ENCODE assay signal across 10 cellular contexts in genomic region chr2:154455871-154456270, GRCh38.
A peak's percentile ranks its signal among the peaks of the same experiment; 100 is the strongest.
DNase-seq lines count a peak whose midpoint lies in the region; ATAC-seq, FAIRE-seq and TF ChIP-seq lines count a peak whose summit lies in the region.
"Had no signal": no experiment of that assay in that cellular context is flagged by ENCODE, and none has a peak within 500 bp of the region (broad histone marks: within the 10 kb centered on the region; RNA-seq: fewer than 3 reads in every experiment).

No MANE protein-coding gene starts in this region.

- no peak overlapping the region for H3K18ac ChIP-seq in mesenchymal stem cell (ENCODE audit: low read depth in 1 of 2, low read length in 2 of 2)

- H3K27ac Mint-ChIP-seq in brain = peak overlapping the region in 2 of 5 experiments; percentile 2 to 11
- H3K27ac Mint-ChIP-seq in T-helper 17 cell = no peak overlapping the region

- H2AFZ ChIP-seq in mesenchymal stem cell (ENCODE audit: low read depth, low read length) = no peak overlapping the region

- H2BK12ac ChIP-seq in mesenchymal stem cell (ENCODE audit: low read length in 2 of 2) = no peak overlapping the region

- no peaks in the 10 kb centered on the region for H3K36me3 ChIP-seq in mesenchymal stem cell (ENCODE audit: control insufficient read depth in 1 of 2, insufficient read depth in 2 of 2, low read depth in 1 of 2, low read length in 2 of 2)
- H3K36me3 ChIP-seq: stomach had no signal

- peaks cover 7% of the 10 kb centered on the region for H3K4me1 Mint-ChIP-seq in brain
- H3K4me1 Mint-ChIP-seq in T-helper 17 cell = no peaks in the 10 kb centered on the region

- H3K9me3 ChIP-seq in mesenchymal stem cell (ENCODE audit: control insufficient read depth, low read length) (no peaks in the 10 kb centered on the region), T-helper 17 cell (ENCODE audit: control insufficient read depth, low read length, poor library complexity, severe bottlenecking) (no peaks in the 10 kb centered on the region)
- H3K9me3 ChIP-seq: stomach had no signal

- WGBS in mesenchymal stem cell = 76% methylated on average over 2 of the region's 2 CpGs

- no peak overlapping the region for H2AK5ac ChIP-seq in mesenchymal stem cell (ENCODE audit: low read length, severe bottlenecking)

- no peak overlapping the region for H3K27ac ChIP-seq in mesenchymal stem cell (ENCODE audit: low read length, poor library complexity, severe bottlenecking)
- H3K27ac ChIP-seq: stomach had no signal

- no peak overlapping the region for H2BK5ac ChIP-seq in mesenchymal stem cell (ENCODE audit: low read depth, low read length, poor library complexity, severe bottlenecking)

- no peak for TF ChIP-seq CTCF in brain (conservative IDR thresholded peaks at IDR 0.05)
- no peak for TF ChIP-seq CTCF in GM10266 (IDR thresholded peaks at IDR 0.05; ENCODE audit: control insufficient read depth, insufficient read depth, low read depth, missing control alignments)

- no peaks in the 10 kb centered on the region for H3K27me3 ChIP-seq in mesenchymal stem cell (ENCODE audit: control insufficient read depth in 1 of 2, insufficient read depth in 1 of 2, low read length in 2 of 2)
- H3K27me3 ChIP-seq: stomach had no signal

- peak; percentile 2 for DNase-seq in HTR-8/SVneo (ENCODE audit: insufficient read length, low spot score)
- peak; percentile 1 for DNase-seq in mesenchymal stem cell
- no peak for DNase-seq in GM10266 (ENCODE audit: extremely low spot score)
- no peak for DNase-seq in NK-92 treated with Interleukin-12 subunit alpha and Interleukin-12 subunit beta, amount 100 ng/mL, for 24 hours (lab: John Stamatoyannopoulos, UW)
- no peak for DNase-seq in T-helper 17 cell
- DNase-seq: stomach had no signal

- H3K9ac ChIP-seq in mesenchymal stem cell (ENCODE audit: low read length) = peak overlapping the region; percentile 82

- no peak overlapping the region for H3K14ac ChIP-seq in mesenchymal stem cell (ENCODE audit: low read length in 2 of 2)

- no peaks in the 10 kb centered on the region for H3K4me1 ChIP-seq in mesenchymal stem cell (ENCODE audit: control insufficient read depth, insufficient read depth, low read depth, low read length)
- H3K4me1 ChIP-seq: stomach had no signal

- H3K27me3 Mint-ChIP-seq in brain (no peaks in the 10 kb centered on the region), T-helper 17 cell (no peaks in the 10 kb centered on the region)

- no peaks in the 10 kb centered on the region for H3K79me1 ChIP-seq in mesenchymal stem cell (replicated peaks; ENCODE audit: low read length, poor library complexity, severe bottlenecking)

- H3K9me3 Mint-ChIP-seq in brain = no peaks in the 10 kb centered on the region

- FAIRE-seq in A204.1 (lab: Jason Lieb, UNC) (peak; percentile 23), HTR-8/SVneo (lab: Jason Lieb, UNC) (no peak)
- FAIRE-seq: GM12878 had no signal

- no peak overlapping the region for H2BK15ac ChIP-seq in mesenchymal stem cell (ENCODE audit: low read depth, poor library complexity, severe bottlenecking)

- H3K23ac ChIP-seq in mesenchymal stem cell (ENCODE audit: low read length in 2 of 2) = no peak overlapping the region

- H3K4ac ChIP-seq in mesenchymal stem cell (ENCODE audit: low read depth in 1 of 2, low read length in 2 of 2) = no peak overlapping the region

- ATAC-seq in T-helper 17 cell = no peak
- ATAC-seq in GM18505 (IDR thresholded peaks at IDR 0.05; ENCODE audit: unreplicated experiment) = no peak
- ATAC-seq: GM12878 had no signal

- H2BK120ac ChIP-seq in mesenchymal stem cell (ENCODE audit: low read depth, low read length) = no peak overlapping the region

- H3K4me2 ChIP-seq in mesenchymal stem cell (ENCODE audit: low read length, poor library complexity, severe bottlenecking) = no peak overlapping the region

- TF ChIP-seq POLR2A in GM18505 (IDR thresholded peaks at IDR 0.05; ENCODE audit: borderline replicate concordance, extremely low read depth, insufficient read depth, insufficient read length) = no peak

- H4K91ac ChIP-seq in mesenchymal stem cell (ENCODE audit: low read length) = no peak overlapping the region

- H3K36me3 Mint-ChIP-seq in brain (no peaks in the 10 kb centered on the region), T-helper 17 cell (ENCODE audit: low read depth) (no peaks in the 10 kb centered on the region)

- peak overlapping the region in 3 of 5 experiments; percentile 24 to 57 (median 48) for H3K4me3 Mint-ChIP-seq in brain
- no peak overlapping the region for H3K4me3 Mint-ChIP-seq in T-helper 17 cell

- peak overlapping the region in 1 of 2 experiments; percentile 73 for H3K4me3 ChIP-seq in mesenchymal stem cell (ENCODE audit: insufficient read depth in 1 of 2, low read depth in 1 of 2, low read length in 2 of 2)
- H3K4me3 ChIP-seq: GM12878 had no signal

- no peak overlapping the region for H4K8ac ChIP-seq in mesenchymal stem cell (ENCODE audit: low read length)

Comparison
In these comparisons a context has a peak if more than half of its experiments do, and no peak if none do; other contexts are left out.
1. DNase-seq: peak in HTR-8/SVneo (single experiment) and mesenchymal stem cell (single experiment); none in GM10266 (single experiment), NK-92 treated with Interleukin-12 subunit alpha and Interleukin-12 subunit beta, amount 100 ng/mL, for 24 hours (single experiment) and T-helper 17 cell (0 of 3).